ENCODE assay signal across 17 cellular contexts in the genomic region with DNA sequence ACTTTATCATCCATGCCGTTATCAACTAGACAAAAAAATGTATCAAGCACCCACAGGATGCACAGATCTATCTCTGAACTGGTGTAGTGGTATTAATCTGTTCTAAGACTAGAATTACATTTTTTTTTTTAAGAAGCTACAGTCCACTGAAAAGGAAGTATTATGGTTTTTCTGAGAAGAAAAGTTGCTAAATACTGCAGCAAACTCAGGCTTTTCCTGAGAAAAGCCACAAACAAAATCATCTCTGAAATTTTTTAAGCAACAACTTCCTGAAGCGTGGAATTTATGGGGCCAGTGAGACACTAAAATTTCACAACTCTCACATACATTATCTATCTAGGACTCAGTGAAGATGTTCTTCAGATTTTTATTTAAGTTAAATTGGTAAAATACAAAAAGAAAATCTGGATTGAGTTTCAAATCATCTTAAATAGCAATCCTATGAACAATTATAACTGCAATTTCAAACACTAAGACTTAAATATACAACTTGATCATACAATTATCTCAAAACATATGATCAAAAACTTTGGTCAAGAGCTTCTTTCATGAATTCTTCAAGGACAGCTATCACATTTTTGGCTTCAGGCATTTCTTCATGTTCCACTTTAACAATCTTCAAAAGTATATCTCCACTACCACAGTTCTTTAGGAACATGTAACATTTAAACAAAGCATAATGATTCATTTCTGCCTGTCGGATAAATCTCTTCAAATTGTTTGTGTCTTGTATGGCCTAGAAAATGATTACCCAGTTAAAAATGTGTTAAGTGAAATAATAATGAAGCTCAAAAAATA. TPM values are rescaled to one million over a fixed set of nuclear protein-coding genes. Genes with fewer than 3 reads are reported as not detected.
DNase-seq lines count a peak whose midpoint lies in the region; ATAC-seq, FAIRE-seq and TF ChIP-seq lines count a peak whose summit lies in the region.
"Had no signal": no experiment of that assay in that cellular context is flagged by ENCODE, and none has a peak within 500 bp of the region (broad histone marks: within the 10 kb centered on the region; RNA-seq: fewer than 3 reads in every experiment).

No MANE protein-coding gene starts in this region.

- H3K36me3 Mint-ChIP-seq in activated naive CD4-positive, alpha-beta T cell treated with anti-CD3 and anti-CD28 coated beads, Interleukin-2, amount 10 ng/mL, durations not matched to agents 7 days and 5 days = peaks cover 43% of the 10 kb centered on the region
- peaks cover 17% of the 10 kb centered on the region for H3K36me3 Mint-ChIP-seq in activated naive CD4-positive, alpha-beta T cell treated with anti-CD3 and anti-CD28 coated beads for 36 hours (ENCODE audit: low read depth)
- H3K36me3 Mint-ChIP-seq in central memory CD8-positive, alpha-beta T cell (ENCODE audit: insufficient read depth) = peaks cover 11% of the 10 kb centered on the region
- H3K36me3 Mint-ChIP-seq in osteocyte (ENCODE audit: unreplicated experiment) = peaks cover 29% of the 10 kb centered on the region

- H3K9me3 ChIP-seq in SK-N-MC (ENCODE audit: low read depth, low read length) = no peaks in the 10 kb centered on the region
- H3K9me3 ChIP-seq: thoracic aorta had no signal

- H3K9me3 Mint-ChIP-seq in activated naive CD4-positive, alpha-beta T cell treated with anti-CD3 and anti-CD28 coated beads, Interleukin-2, amount 10 ng/mL, durations not matched to agents 7 days and 5 days = no peaks in the 10 kb centered on the region
- no peaks in the 10 kb centered on the region for H3K9me3 Mint-ChIP-seq in activated naive CD4-positive, alpha-beta T cell treated with anti-CD3 and anti-CD28 coated beads for 36 hours
- H3K9me3 Mint-ChIP-seq in central memory CD8-positive, alpha-beta T cell = no peaks in the 10 kb centered on the region
- no peaks in the 10 kb centered on the region for H3K9me3 Mint-ChIP-seq in osteocyte (ENCODE audit: unreplicated experiment)

- no peaks in the 10 kb centered on the region for H3K27me3 Mint-ChIP-seq in activated naive CD4-positive, alpha-beta T cell treated with anti-CD3 and anti-CD28 coated beads, Interleukin-2, amount 10 ng/mL, durations not matched to agents 7 days and 5 days
- no peaks in the 10 kb centered on the region for H3K27me3 Mint-ChIP-seq in activated naive CD4-positive, alpha-beta T cell treated with anti-CD3 and anti-CD28 coated beads for 36 hours (ENCODE audit: low read depth)
- no peaks in the 10 kb centered on the region for H3K27me3 Mint-ChIP-seq in central memory CD8-positive, alpha-beta T cell
- H3K27me3 Mint-ChIP-seq in osteocyte (ENCODE audit: unreplicated experiment) = no peaks in the 10 kb centered on the region

- CTCF ChIA-PET in activated naive CD4-positive, alpha-beta T cell treated with anti-CD3 and anti-CD28 coated beads, Interleukin-2, amount 10 ng/mL, durations not matched to agents 7 days and 5 days (lab: Charles Lee) = interaction anchor here (1.8 to 3.7 kb wide), 2 partner anchors 9 to 12 kb away, joined by 7 to 18 read pairs; no protein-coding TSS in a partner anchor
- CTCF ChIA-PET in activated naive CD4-positive, alpha-beta T cell treated with anti-CD3 and anti-CD28 coated beads for 36 hours (lab: Charles Lee) = interaction anchor here (0.6 to 1.9 kb wide), 2 partner anchors 11 to 84 kb away, joined by 4 to 7 read pairs; no protein-coding TSS in a partner anchor

- intact Hi-C loops in activated naive CD4-positive, alpha-beta T cell treated with anti-CD3 and anti-CD28 coated beads for 36 hours (cut with micrococcal nuclease) = no loop called here

- peaks cover 77% of the 10 kb centered on the region for H3K4me1 Mint-ChIP-seq in activated naive CD4-positive, alpha-beta T cell treated with anti-CD3 and anti-CD28 coated beads, Interleukin-2, amount 10 ng/mL, durations not matched to agents 7 days and 5 days
- H3K4me1 Mint-ChIP-seq in activated naive CD4-positive, alpha-beta T cell treated with anti-CD3 and anti-CD28 coated beads for 36 hours (ENCODE audit: low read depth) = peaks cover 21% of the 10 kb centered on the region
- peaks cover 19% of the 10 kb centered on the region for H3K4me1 Mint-ChIP-seq in central memory CD8-positive, alpha-beta T cell
- peaks cover 5% of the 10 kb centered on the region for H3K4me1 Mint-ChIP-seq in osteocyte (ENCODE audit: unreplicated experiment)

- H3K9ac ChIP-seq in SK-N-MC (ENCODE audit: insufficient read length) = no peak overlapping the region

- FAIRE-seq in HTR-8/SVneo (lab: Jason Lieb, UNC) = no peak
- FAIRE-seq: GM12891, kidney, RCC 7860 had no signal

- ATAC-seq in central memory CD8-positive, alpha-beta T cell (replicated peaks; ENCODE audit: extremely low read depth, poor library complexity, severe bottlenecking) = no peak
- ATAC-seq in GM19023 (IDR thresholded peaks at IDR 0.05; ENCODE audit: unreplicated experiment) = no peak

- H3K36me3 ChIP-seq in SK-N-MC (ENCODE audit: insufficient read depth, low read length) = peaks cover 22% of the 10 kb centered on the region

- DNase-seq in activated naive CD4-positive, alpha-beta T cell treated with anti-CD3 and anti-CD28 coated beads, Interleukin-2, amount 10 ng/mL, durations not matched to agents 7 days and 5 days = no peak
- no peak for DNase-seq in activated naive CD4-positive, alpha-beta T cell treated with anti-CD3 and anti-CD28 coated beads for 36 hours
- DNase-seq in SK-N-MC (ENCODE audit: low read depth, low spot score) = peak; percentile 93
- DNase-seq in central memory CD8-positive, alpha-beta T cell (ENCODE audit: low spot score in 2 of 2) = no peak
- no peak for DNase-seq in HTR-8/SVneo (ENCODE audit: insufficient read length, low spot score)
- DNase-seq in NCI-H1694 (lab: John Stamatoyannopoulos, UW) = no peak
- no peak for DNase-seq in osteocyte (ENCODE audit: extremely low spot score, unreplicated experiment)
- DNase-seq: EL, IMR-90, kidney, midbrain, NCI-H187, NCI-H524 had no signal

- H3K4me3 ChIP-seq in SK-N-MC = peak overlapping the region; percentile 24; the same call in 1 of the 2 replicates
- H3K4me3 ChIP-seq: thoracic aorta had no signal

- peak overlapping the region; percentile 41 for H3K4me3 Mint-ChIP-seq in activated naive CD4-positive, alpha-beta T cell treated with anti-CD3 and anti-CD28 coated beads, Interleukin-2, amount 10 ng/mL, durations not matched to agents 7 days and 5 days
- H3K4me3 Mint-ChIP-seq in activated naive CD4-positive, alpha-beta T cell treated with anti-CD3 and anti-CD28 coated beads for 36 hours = no peak overlapping the region
- H3K4me3 Mint-ChIP-seq in central memory CD8-positive, alpha-beta T cell = peak overlapping the region; percentile 23
- H3K4me3 Mint-ChIP-seq in osteocyte (ENCODE audit: unreplicated experiment) = no peak overlapping the region

- peak overlapping the region; percentile 89 for H3K27ac Mint-ChIP-seq in activated naive CD4-positive, alpha-beta T cell treated with anti-CD3 and anti-CD28 coated beads, Interleukin-2, amount 10 ng/mL, durations not matched to agents 7 days and 5 days
- no peak overlapping the region for H3K27ac Mint-ChIP-seq in activated naive CD4-positive, alpha-beta T cell treated with anti-CD3 and anti-CD28 coated beads for 36 hours
- peak overlapping the region; percentile 64 for H3K27ac Mint-ChIP-seq in central memory CD8-positive, alpha-beta T cell (ENCODE audit: low read depth)
- H3K27ac Mint-ChIP-seq in osteocyte (ENCODE audit: unreplicated experiment) = no peak overlapping the region

- no peak for TF ChIP-seq CTCF in osteocyte (IDR thresholded peaks at IDR 0.05)

- H3K27ac ChIP-seq in SK-N-MC = peak overlapping the region; percentile 91
- H3K27ac ChIP-seq: thoracic aorta had no signal

RNA-seq across cellular contexts. Expression of gene C17orf75, which starts 10.5 kb away (rescaled TPM):
- 10 to 100 TPM; 25.3 to 26.6 TPM for total RNA-seq in activated naive CD4-positive, alpha-beta T cell treated with anti-CD3 and anti-CD28 coated beads for 36 hours
- total RNA-seq in osteocyte = 19.4 and 20.9 TPM in 2 replicates

RNA-seq across cellular contexts. Expression of gene ZNF207, which starts 18.5 kb away (rescaled TPM):
- 100 to 1,000 TPM; 213 to 230 TPM for total RNA-seq in activated naive CD4-positive, alpha-beta T cell treated with anti-CD3 and anti-CD28 coated beads for 36 hours
- 144 and 153 TPM in 2 replicates for total RNA-seq in osteocyte

Comparison
In these comparisons a context has a peak if more than half of its experiments do, and no peak if none do; other contexts are left out.
1. H3K27ac Mint-ChIP-seq: peak in activated naive CD4-positive, alpha-beta T cell treated with anti-CD3 and anti-CD28 coated beads, Interleukin-2, amount 10 ng/mL, durations not matched to agents 7 days and 5 days (single experiment) and central memory CD8-positive, alpha-beta T cell (single experiment); none in activated naive CD4-positive, alpha-beta T cell treated with anti-CD3 and anti-CD28 coated beads for 36 hours (single experiment) and osteocyte (single experiment).
2. H3K4me3 Mint-ChIP-seq: peak in activated naive CD4-positive, alpha-beta T cell treated with anti-CD3 and anti-CD28 coated beads, Interleukin-2, amount 10 ng/mL, durations not matched to agents 7 days and 5 days (single experiment) and central memory CD8-positive, alpha-beta T cell (single experiment); none in activated naive CD4-positive, alpha-beta T cell treated with anti-CD3 and anti-CD28 coated beads for 36 hours (single experiment) and osteocyte (single experiment).